1 cellular context compared by ENCODE assay signal in the genomic region with DNA sequence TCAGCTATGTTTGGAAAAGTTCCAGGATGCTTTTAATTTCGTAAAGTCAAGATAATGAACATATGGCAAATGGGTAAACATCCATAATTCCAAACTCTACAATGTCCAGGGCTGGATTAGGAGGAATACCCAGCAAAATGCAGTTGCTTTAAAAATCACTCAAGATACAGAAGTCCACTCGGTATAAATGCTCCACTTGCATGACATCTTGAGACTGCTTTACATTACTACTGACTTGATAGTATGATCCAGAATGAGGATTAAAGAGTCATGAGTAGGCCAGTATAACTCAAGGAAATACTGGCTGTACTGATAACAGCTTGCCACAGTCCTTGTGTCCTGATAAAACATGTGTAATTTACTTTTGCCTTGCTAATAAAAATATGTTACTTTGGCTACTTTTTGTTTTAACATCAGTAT.
TF ChIP-seq lines count a peak whose summit lies in the region.

No MANE protein-coding gene starts in this region.

TF ChIP-seq in K562, 482 proteins besides CTCF, POLR2A, EP300 and RAD21 (continued from another document and continues in another):
- TF ChIP-seq, protein P1, sequence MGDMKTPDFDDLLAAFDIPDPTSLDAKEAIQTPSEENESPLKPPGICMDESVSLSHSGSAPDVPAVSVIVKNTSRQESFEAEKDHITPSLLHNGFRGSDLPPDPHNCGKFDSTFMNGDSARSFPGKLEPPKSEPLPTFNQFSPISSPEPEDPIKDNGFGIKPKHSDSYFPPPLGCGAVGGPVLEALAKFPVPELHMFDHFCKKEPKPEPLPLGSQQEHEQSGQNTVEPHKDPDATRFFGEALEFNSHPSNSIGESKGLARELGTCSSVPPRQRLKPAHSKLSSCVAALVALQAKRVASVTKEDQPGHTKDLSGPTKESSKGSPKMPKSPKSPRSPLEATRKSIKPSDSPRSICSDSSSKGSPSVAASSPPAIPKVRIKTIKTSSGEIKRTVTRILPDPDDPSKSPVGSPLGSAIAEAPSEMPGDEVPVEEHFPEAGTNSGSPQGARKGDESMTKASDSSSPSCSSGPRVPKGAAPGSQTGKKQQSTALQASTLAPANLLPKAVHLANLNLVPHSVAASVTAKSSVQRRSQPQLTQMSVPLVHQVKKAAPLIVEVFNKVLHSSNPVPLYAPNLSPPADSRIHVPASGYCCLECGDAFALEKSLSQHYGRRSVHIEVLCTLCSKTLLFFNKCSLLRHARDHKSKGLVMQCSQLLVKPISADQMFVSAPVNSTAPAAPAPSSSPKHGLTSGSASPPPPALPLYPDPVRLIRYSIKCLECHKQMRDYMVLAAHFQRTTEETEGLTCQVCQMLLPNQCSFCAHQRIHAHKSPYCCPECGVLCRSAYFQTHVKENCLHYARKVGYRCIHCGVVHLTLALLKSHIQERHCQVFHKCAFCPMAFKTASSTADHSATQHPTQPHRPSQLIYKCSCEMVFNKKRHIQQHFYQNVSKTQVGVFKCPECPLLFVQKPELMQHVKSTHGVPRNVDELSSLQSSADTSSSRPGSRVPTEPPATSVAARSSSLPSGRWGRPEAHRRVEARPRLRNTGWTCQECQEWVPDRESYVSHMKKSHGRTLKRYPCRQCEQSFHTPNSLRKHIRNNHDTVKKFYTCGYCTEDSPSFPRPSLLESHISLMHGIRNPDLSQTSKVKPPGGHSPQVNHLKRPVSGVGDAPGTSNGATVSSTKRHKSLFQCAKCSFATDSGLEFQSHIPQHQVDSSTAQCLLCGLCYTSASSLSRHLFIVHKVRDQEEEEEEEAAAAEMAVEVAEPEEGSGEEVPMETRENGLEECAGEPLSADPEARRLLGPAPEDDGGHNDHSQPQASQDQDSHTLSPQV (IDR thresholded peaks at IDR 0.05) = 0 out of 2 replicates have a peak, but pooled peaks have one; percentile 53
- TF ChIP-seq PCBP1 (IDR thresholded peaks at IDR 0.05; ENCODE audit: low read depth, low read length, poor library complexity, severe bottlenecking) (no peak), MEIS2 (IDR thresholded peaks at IDR 0.05; ENCODE audit: partially characterized antibody) (peak; percentile 27), ZNF354B (CRISPR knock-in tag; IDR thresholded peaks at IDR 0.05) (no peak), BCOR (IDR thresholded peaks at IDR 0.05) (no peak), CREM (IDR thresholded peaks at IDR 0.05; ENCODE audit: low read depth) (peak; percentile 33; the same call in 1 of the 2 replicates), NR4A1 (CRISPR knock-in tag; IDR thresholded peaks at IDR 0.05) (no peak), NR4A1 (tag; IDR thresholded peaks at IDR 0.05) (no peak), EP400 (IDR thresholded peaks at IDR 0.05) (peak; percentile 23; the same call in 1 of the 2 replicates), ZNF146 (CRISPR knock-in tag; IDR thresholded peaks at IDR 0.05; ENCODE audit: unreplicated experiment) (no peak), HCFC1 (IDR thresholded peaks at IDR 0.05; ENCODE audit: low read depth, low read length) (no peak), ZNF316 (IDR thresholded peaks at IDR 0.05) (no peak), MXI1 (IDR thresholded peaks at IDR 0.05; ENCODE audit: low read depth, low read length) (0 out of 2 replicates have a peak, but pooled peaks have one; percentile 24), PHTF2 (CRISPR knock-in tag; IDR thresholded peaks at IDR 0.05) (no peak), ZFPM2 (CRISPR knock-in tag; IDR thresholded peaks at IDR 0.05) (no peak), ZBED1 (IDR thresholded peaks at IDR 0.05) (no peak), KDM4B (IDR thresholded peaks at IDR 0.05; ENCODE audit: borderline replicate concordance in 2 of 2, low read depth in 1 of 2) (no peak), RBM15 (IDR thresholded peaks at IDR 0.05; ENCODE audit: insufficient read depth, low read length) (no peak), TEAD4 (IDR thresholded peaks at IDR 0.05; ENCODE audit: low read length) (peak; percentile 86), TEAD4 (CRISPR knock-in tag; IDR thresholded peaks at IDR 0.05; ENCODE audit: borderline replicate concordance) (no peak), MIER1 (IDR thresholded peaks at IDR 0.05; ENCODE audit: low read depth) (no peak), SRSF3 (IDR thresholded peaks at IDR 0.05; ENCODE audit: insufficient read depth, low read length) (no peak), NELFE (IDR thresholded peaks at IDR 0.05; ENCODE audit: insufficient read depth, insufficient read length) (no peak), ZNF24 (IDR thresholded peaks at IDR 0.05) (no peak), STAG1 (CRISPR knock-in tag; IDR thresholded peaks at IDR 0.05; ENCODE audit: borderline replicate concordance) (no peak), L3MBTL2 (IDR thresholded peaks at IDR 0.05) (no peak), ZNF121 (CRISPR knock-in tag; conservative IDR thresholded peaks at IDR 0.05) (no peak), ZNF583 (CRISPR knock-in tag; IDR thresholded peaks at IDR 0.05) (no peak), RHOXF2B (CRISPR knock-in tag; conservative IDR thresholded peaks at IDR 0.05) (no peak), CBX8 (IDR thresholded peaks at IDR 0.05; ENCODE audit: borderline replicate concordance, extremely low read depth, low read depth, low read length, poor library complexity, severe bottlenecking) (no peak), TBP (optimal IDR thresholded peaks at IDR 0.05; ENCODE audit: low read depth, low read length) (no peak), CHD2 (IDR thresholded peaks at IDR 0.05; ENCODE audit: low read depth, low read length) (no peak), KLF16 (IDR thresholded peaks at IDR 0.05) (0 out of 2 replicates have a peak, but pooled peaks have one; percentile 43), POU5F1 (IDR thresholded peaks at IDR 0.05; ENCODE audit: borderline replicate concordance, low read depth, low read length, partially characterized antibody) (no peak), SAFB2 (IDR thresholded peaks at IDR 0.05; ENCODE audit: borderline replicate concordance, low read depth, low read length, severe bottlenecking) (no peak), ESRRA (IDR thresholded peaks at IDR 0.05; ENCODE audit: borderline replicate concordance, low read depth) (no peak), ETS2 (tag; IDR thresholded peaks at IDR 0.05; ENCODE audit: borderline replicate concordance, poor library complexity, severe bottlenecking) (no peak), RBFOX2 (IDR thresholded peaks at IDR 0.05; ENCODE audit: low read depth, low read length) (no peak), ZKSCAN8 (CRISPR knock-in tag; IDR thresholded peaks at IDR 0.05) (no peak), ZFX (CRISPR knock-in tag; IDR thresholded peaks at IDR 0.05) (no peak)
- TF ChIP-seq, protein P2, sequence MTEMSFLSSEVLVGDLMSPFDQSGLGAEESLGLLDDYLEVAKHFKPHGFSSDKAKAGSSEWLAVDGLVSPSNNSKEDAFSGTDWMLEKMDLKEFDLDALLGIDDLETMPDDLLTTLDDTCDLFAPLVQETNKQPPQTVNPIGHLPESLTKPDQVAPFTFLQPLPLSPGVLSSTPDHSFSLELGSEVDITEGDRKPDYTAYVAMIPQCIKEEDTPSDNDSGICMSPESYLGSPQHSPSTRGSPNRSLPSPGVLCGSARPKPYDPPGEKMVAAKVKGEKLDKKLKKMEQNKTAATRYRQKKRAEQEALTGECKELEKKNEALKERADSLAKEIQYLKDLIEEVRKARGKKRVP (CRISPR knock-in tag; IDR thresholded peaks at IDR 0.05) = no peak
- TF ChIP-seq, protein P3, sequence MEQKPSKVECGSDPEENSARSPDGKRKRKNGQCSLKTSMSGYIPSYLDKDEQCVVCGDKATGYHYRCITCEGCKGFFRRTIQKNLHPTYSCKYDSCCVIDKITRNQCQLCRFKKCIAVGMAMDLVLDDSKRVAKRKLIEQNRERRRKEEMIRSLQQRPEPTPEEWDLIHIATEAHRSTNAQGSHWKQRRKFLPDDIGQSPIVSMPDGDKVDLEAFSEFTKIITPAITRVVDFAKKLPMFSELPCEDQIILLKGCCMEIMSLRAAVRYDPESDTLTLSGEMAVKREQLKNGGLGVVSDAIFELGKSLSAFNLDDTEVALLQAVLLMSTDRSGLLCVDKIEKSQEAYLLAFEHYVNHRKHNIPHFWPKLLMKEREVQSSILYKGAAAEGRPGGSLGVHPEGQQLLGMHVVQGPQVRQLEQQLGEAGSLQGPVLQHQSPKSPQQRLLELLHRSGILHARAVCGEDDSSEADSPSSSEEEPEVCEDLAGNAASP (IDR thresholded peaks at IDR 0.05) = no peak
- TF ChIP-seq, protein P4, sequence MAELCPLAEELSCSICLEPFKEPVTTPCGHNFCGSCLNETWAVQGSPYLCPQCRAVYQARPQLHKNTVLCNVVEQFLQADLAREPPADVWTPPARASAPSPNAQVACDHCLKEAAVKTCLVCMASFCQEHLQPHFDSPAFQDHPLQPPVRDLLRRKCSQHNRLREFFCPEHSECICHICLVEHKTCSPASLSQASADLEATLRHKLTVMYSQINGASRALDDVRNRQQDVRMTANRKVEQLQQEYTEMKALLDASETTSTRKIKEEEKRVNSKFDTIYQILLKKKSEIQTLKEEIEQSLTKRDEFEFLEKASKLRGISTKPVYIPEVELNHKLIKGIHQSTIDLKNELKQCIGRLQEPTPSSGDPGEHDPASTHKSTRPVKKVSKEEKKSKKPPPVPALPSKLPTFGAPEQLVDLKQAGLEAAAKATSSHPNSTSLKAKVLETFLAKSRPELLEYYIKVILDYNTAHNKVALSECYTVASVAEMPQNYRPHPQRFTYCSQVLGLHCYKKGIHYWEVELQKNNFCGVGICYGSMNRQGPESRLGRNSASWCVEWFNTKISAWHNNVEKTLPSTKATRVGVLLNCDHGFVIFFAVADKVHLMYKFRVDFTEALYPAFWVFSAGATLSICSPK (IDR thresholded peaks at IDR 0.05; ENCODE audit: borderline replicate concordance) = no peak
- TF ChIP-seq, protein P5, sequence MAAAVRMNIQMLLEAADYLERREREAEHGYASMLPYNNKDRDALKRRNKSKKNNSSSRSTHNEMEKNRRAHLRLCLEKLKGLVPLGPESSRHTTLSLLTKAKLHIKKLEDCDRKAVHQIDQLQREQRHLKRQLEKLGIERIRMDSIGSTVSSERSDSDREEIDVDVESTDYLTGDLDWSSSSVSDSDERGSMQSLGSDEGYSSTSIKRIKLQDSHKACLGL (CRISPR knock-in tag; IDR thresholded peaks at IDR 0.05; ENCODE audit: borderline replicate concordance, poor library complexity, severe bottlenecking) = no peak
- TF ChIP-seq, protein P6, sequence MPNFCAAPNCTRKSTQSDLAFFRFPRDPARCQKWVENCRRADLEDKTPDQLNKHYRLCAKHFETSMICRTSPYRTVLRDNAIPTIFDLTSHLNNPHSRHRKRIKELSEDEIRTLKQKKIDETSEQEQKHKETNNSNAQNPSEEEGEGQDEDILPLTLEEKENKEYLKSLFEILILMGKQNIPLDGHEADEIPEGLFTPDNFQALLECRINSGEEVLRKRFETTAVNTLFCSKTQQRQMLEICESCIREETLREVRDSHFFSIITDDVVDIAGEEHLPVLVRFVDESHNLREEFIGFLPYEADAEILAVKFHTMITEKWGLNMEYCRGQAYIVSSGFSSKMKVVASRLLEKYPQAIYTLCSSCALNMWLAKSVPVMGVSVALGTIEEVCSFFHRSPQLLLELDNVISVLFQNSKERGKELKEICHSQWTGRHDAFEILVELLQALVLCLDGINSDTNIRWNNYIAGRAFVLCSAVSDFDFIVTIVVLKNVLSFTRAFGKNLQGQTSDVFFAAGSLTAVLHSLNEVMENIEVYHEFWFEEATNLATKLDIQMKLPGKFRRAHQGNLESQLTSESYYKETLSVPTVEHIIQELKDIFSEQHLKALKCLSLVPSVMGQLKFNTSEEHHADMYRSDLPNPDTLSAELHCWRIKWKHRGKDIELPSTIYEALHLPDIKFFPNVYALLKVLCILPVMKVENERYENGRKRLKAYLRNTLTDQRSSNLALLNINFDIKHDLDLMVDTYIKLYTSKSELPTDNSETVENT (CRISPR knock-in tag; IDR thresholded peaks at IDR 0.05) = no peak
- TF ChIP-seq, protein P7, sequence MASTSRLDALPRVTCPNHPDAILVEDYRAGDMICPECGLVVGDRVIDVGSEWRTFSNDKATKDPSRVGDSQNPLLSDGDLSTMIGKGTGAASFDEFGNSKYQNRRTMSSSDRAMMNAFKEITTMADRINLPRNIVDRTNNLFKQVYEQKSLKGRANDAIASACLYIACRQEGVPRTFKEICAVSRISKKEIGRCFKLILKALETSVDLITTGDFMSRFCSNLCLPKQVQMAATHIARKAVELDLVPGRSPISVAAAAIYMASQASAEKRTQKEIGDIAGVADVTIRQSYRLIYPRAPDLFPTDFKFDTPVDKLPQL (IDR thresholded peaks at IDR 0.05; ENCODE audit: extremely low read depth, insufficient read length) = no peak
- TF ChIP-seq, protein P8, sequence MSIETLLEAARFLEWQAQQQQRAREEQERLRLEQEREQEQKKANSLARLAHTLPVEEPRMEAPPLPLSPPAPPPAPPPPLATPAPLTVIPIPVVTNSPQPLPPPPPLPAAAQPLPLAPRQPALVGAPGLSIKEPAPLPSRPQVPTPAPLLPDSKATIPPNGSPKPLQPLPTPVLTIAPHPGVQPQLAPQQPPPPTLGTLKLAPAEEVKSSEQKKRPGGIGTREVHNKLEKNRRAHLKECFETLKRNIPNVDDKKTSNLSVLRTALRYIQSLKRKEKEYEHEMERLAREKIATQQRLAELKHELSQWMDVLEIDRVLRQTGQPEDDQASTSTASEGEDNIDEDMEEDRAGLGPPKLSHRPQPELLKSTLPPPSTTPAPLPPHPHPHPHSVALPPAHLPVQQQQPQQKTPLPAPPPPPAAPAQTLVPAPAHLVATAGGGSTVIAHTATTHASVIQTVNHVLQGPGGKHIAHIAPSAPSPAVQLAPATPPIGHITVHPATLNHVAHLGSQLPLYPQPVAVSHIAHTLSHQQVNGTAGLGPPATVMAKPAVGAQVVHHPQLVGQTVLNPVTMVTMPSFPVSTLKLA (conservative IDR thresholded peaks at IDR 0.05) = 0 out of 4 replicates have a peak, but pooled peaks of 1 of the 2 experiments have one; percentile 19
- TF ChIP-seq, protein P9, sequence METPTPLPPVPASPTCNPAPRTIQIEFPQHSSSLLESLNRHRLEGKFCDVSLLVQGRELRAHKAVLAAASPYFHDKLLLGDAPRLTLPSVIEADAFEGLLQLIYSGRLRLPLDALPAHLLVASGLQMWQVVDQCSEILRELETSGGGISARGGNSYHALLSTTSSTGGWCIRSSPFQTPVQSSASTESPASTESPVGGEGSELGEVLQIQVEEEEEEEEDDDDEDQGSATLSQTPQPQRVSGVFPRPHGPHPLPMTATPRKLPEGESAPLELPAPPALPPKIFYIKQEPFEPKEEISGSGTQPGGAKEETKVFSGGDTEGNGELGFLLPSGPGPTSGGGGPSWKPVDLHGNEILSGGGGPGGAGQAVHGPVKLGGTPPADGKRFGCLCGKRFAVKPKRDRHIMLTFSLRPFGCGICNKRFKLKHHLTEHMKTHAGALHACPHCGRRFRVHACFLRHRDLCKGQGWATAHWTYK (CRISPR knock-in tag; IDR thresholded peaks at IDR 0.05) = no peak
- TF ChIP-seq, protein P10, sequence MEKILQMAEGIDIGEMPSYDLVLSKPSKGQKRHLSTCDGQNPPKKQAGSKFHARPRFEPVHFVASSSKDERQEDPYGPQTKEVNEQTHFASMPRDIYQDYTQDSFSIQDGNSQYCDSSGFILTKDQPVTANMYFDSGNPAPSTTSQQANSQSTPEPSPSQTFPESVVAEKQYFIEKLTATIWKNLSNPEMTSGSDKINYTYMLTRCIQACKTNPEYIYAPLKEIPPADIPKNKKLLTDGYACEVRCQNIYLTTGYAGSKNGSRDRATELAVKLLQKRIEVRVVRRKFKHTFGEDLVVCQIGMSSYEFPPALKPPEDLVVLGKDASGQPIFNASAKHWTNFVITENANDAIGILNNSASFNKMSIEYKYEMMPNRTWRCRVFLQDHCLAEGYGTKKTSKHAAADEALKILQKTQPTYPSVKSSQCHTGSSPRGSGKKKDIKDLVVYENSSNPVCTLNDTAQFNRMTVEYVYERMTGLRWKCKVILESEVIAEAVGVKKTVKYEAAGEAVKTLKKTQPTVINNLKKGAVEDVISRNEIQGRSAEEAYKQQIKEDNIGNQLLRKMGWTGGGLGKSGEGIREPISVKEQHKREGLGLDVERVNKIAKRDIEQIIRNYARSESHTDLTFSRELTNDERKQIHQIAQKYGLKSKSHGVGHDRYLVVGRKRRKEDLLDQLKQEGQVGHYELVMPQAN (IDR thresholded peaks at IDR 0.05; ENCODE audit: borderline replicate concordance) = no peak
